In the genomic region with DNA sequence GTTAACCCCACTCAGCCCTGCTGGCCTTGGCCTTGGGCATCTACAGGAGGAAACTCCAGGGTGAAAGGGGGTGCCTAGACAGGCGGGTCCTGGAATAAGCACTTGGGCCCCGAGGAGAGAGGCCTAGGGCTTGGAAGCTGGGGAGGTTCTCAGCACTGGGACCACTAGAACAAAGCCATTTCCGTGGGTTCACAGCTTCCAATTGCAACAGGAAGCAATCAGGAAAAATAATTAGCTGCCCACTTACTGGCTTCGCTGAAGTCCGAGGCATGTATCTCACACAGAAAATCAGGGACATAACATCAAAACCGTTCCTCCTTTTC, we compare ENCODE assay signal across 9 cellular contexts.
DNase-seq lines count a peak whose midpoint lies in the region; ATAC-seq and TF ChIP-seq lines count a peak whose summit lies in the region.
"Had no signal": no experiment of that assay in that cellular context is flagged by ENCODE, and none has a peak within 500 bp of the region (broad histone marks: within the 10 kb centered on the region; RNA-seq: fewer than 3 reads in every experiment).

No MANE protein-coding gene starts in this region.

- H3K27ac Mint-ChIP-seq in central memory CD8-positive, alpha-beta T cell (ENCODE audit: low read depth) = peak overlapping the region; percentile 42
- H3K27ac Mint-ChIP-seq in naive thymus-derived CD8-positive, alpha-beta T cell = peak overlapping the region in 8 of 10 donors; percentile 68 to 88 (median 78)

- TF ChIP-seq CTCF in AG04449 (IDR thresholded peaks at IDR 0.05; ENCODE audit: insufficient read depth, low read length, missing control alignments) = no peak
- no peak for TF ChIP-seq CTCF in HFF-Myc (IDR thresholded peaks at IDR 0.05; ENCODE audit: low read depth, low read length, missing control alignments)

- H3K4me3 ChIP-seq in AG04449 (ENCODE audit: low read depth, low read length) = peak overlapping the region; percentile 67
- H3K4me3 ChIP-seq in HFF-Myc (replicated peaks; ENCODE audit: low read depth, low read length) = peak overlapping the region; percentile 82

- DNase-seq in AG04449 (ENCODE audit: low read depth, low spot score) (no peak), HFF-Myc (ENCODE audit: extremely low read depth, low read depth) (no peak), ureter (ENCODE audit: low spot score) (no peak), NCI-H1436 treated with DMSO at 0.1 percent for 48 hours (lab: John Stamatoyannopoulos, UW) (no peak)
- DNase-seq in central memory CD8-positive, alpha-beta T cell (ENCODE audit: low spot score in 2 of 2) = no peak
- DNase-seq in naive thymus-derived CD8-positive, alpha-beta T cell = no peak
- DNase-seq: NCI-H146 had no signal

- ATAC-seq in central memory CD8-positive, alpha-beta T cell (replicated peaks; ENCODE audit: extremely low read depth, poor library complexity, severe bottlenecking) = no peak
- ATAC-seq in naive thymus-derived CD8-positive, alpha-beta T cell = no peak
- no peak for ATAC-seq in HG03196 (IDR thresholded peaks at IDR 0.05; ENCODE audit: unreplicated experiment)
- no peak for ATAC-seq in HG02678 (IDR thresholded peaks at IDR 0.05; ENCODE audit: unreplicated experiment)

- no peaks in the 10 kb centered on the region for H3K9me3 Mint-ChIP-seq in central memory CD8-positive, alpha-beta T cell
- no peaks in the 10 kb centered on the region for H3K9me3 Mint-ChIP-seq in naive thymus-derived CD8-positive, alpha-beta T cell

- POLR2A ChIA-PET in AG04449 (lab: Yijun Ruan, JAX) = no interaction called here
- POLR2A ChIA-PET in naive thymus-derived CD8-positive, alpha-beta T cell (lab: Charles Lee) = interaction anchor here (1.0 kb wide), 1 partner anchor 20 kb away, joined by 3 read pairs; no protein-coding TSS in a partner anchor

- H3K36me3 Mint-ChIP-seq in central memory CD8-positive, alpha-beta T cell (ENCODE audit: insufficient read depth) = peaks cover 2% of the 10 kb centered on the region
- no peaks in the 10 kb centered on the region for H3K36me3 Mint-ChIP-seq in naive thymus-derived CD8-positive, alpha-beta T cell

- peaks cover 44% of the 10 kb centered on the region for H3K4me1 Mint-ChIP-seq in central memory CD8-positive, alpha-beta T cell
- peaks cover 15 to 58% (median 49%) of the 10 kb centered on the region in 4 donors for H3K4me1 Mint-ChIP-seq in naive thymus-derived CD8-positive, alpha-beta T cell

- peak overlapping the region; percentile 79 for H3K4me3 Mint-ChIP-seq in central memory CD8-positive, alpha-beta T cell
- H3K4me3 Mint-ChIP-seq in naive thymus-derived CD8-positive, alpha-beta T cell = peak overlapping the region in 8 of 10 donors; percentile 82 to 94 (median 88)

- CTCF ChIA-PET in AG04449 (lab: Yijun Ruan, JAX) = interaction anchor here (0.8 to 2.8 kb wide), 3 partner anchors 16 to 44 kb away, joined by 3 to 12 read pairs (median 4); no protein-coding TSS in a partner anchor

- H3K27me3 Mint-ChIP-seq in central memory CD8-positive, alpha-beta T cell = no peaks in the 10 kb centered on the region
- no peaks in the 10 kb centered on the region for H3K27me3 Mint-ChIP-seq in naive thymus-derived CD8-positive, alpha-beta T cell
